27 cellular contexts compared by ENCODE assay signal in the genomic region with DNA sequence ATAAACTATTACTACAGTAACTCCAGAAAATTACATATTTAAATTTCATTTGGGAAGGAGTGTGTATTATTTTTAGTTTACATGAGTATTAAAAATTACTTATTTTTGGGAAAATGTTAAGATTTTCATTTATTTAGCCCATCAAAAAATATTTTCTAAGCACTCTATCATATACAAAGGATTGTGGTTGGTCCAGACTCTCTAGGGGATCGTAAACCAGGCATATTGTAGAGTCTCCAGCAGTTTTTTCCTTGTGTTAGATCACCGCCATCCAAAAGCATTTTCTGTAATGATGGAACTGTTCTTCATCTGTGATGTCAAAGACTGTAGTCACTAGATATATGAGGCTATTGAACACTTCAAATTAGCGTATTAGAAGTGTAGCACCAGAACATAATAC.
A peak's percentile ranks its signal among the peaks of the same experiment; 100 is the strongest.
DNase-seq lines count a peak whose midpoint lies in the region; ATAC-seq, FAIRE-seq and TF ChIP-seq lines count a peak whose summit lies in the region.
"Had no signal": no experiment of that assay in that cellular context is flagged by ENCODE, and none has a peak within 500 bp of the region (broad histone marks: within the 10 kb centered on the region; RNA-seq: fewer than 3 reads in every experiment).

No MANE protein-coding gene starts in this region.

- no peak for FAIRE-seq in astrocyte (lab: Jason Lieb, UNC)
- FAIRE-seq: GM12892 had no signal

- H4K20me1 ChIP-seq in astrocyte (ENCODE audit: insufficient read depth, low read length) = no peaks in the 10 kb centered on the region

- H3K27me3 ChIP-seq in astrocyte (ENCODE audit: insufficient read depth, low read length) = no peaks in the 10 kb centered on the region
- H3K27me3 ChIP-seq: BE2C, SJCRH30 had no signal

- peak overlapping the region; percentile 1 for H3K4me2 ChIP-seq in astrocyte (ENCODE audit: low read length)
- H3K4me2 ChIP-seq: GM23338 had no signal

- H3K4me3 Mint-ChIP-seq in astrocyte (ENCODE audit: unreplicated experiment) = no peak overlapping the region
- H3K4me3 Mint-ChIP-seq: CD14-positive monocyte; CD8-positive, alpha-beta memory T cell; GM23338 had no signal

- H3K9me3 Mint-ChIP-seq in astrocyte (ENCODE audit: unreplicated experiment) = peaks cover 1% of the 10 kb centered on the region

- H3K36me3 Mint-ChIP-seq in astrocyte (ENCODE audit: low read depth, unreplicated experiment) = peaks cover 4% of the 10 kb centered on the region

- peaks cover 12% of the 10 kb centered on the region for H3K4me1 Mint-ChIP-seq in astrocyte (ENCODE audit: low read depth, unreplicated experiment)
- H3K4me1 Mint-ChIP-seq: CD14-positive monocyte; CD8-positive, alpha-beta memory T cell had no signal

- ATAC-seq in HG02938 (IDR thresholded peaks at IDR 0.05; ENCODE audit: unreplicated experiment) = no peak
- ATAC-seq: Right ventricle myocardium inferior had no signal

- no peaks in the 10 kb centered on the region for H3K9me3 ChIP-seq in astrocyte (ENCODE audit: insufficient read depth, low read depth, low read length)
- H3K9me3 ChIP-seq: BE2C had no signal

- H3K27me3 Mint-ChIP-seq in astrocyte (ENCODE audit: low read depth, unreplicated experiment) = no peaks in the 10 kb centered on the region
- H3K27me3 Mint-ChIP-seq: CD8-positive, alpha-beta memory T cell had no signal

- H3K36me3 ChIP-seq in astrocyte (ENCODE audit: insufficient read depth, low read length) = no peaks in the 10 kb centered on the region
- H3K36me3 ChIP-seq: BE2C, HAP-1, SJCRH30 had no signal

- DNase-seq in LHCN-M2 (ENCODE audit: low read depth) (peak; percentile 50), astrocyte (ENCODE audit: low read depth) (no peak), myocyte (ENCODE audit: low read depth) (peak; percentile 15), GDM1 (lab: John Stamatoyannopoulos, UW) (no peak), GOT3 (lab: John Stamatoyannopoulos, UW) (no peak), NCI-H510A (lab: John Stamatoyannopoulos, UW) (no peak)
- DNase-seq: ACHN; BE2C; CD8-positive, alpha-beta memory T cell; DMS 273 treated with DMSO at 0.1 percent for 48 hours; DMS79; KG1; NCI-H1092; NCI-H1417 treated with DMSO at 0.1 percent for 48 hours; NCI-H1694 treated with DMSO at 0.1 percent for 48 hours; NCI-H2081; NCI-H2171 treated with DMSO at 0.1 percent for 48 hours; NCI-H345; NCI-H524; NCI-H748 treated with DMSO at 0.1 percent for 48 hours; SJCRH30 had no signal

- H3K27ac Mint-ChIP-seq in astrocyte (ENCODE audit: unreplicated experiment) = no peak overlapping the region
- H3K27ac Mint-ChIP-seq: CD14-positive monocyte; CD8-positive, alpha-beta memory T cell; GM23338 had no signal

- H3K79me2 ChIP-seq in astrocyte (ENCODE audit: insufficient read depth, low read length) = peaks cover 4% of the 10 kb centered on the region

- H3K4me1 ChIP-seq in astrocyte (ENCODE audit: insufficient read depth, low read length) = peaks cover 11% of the 10 kb centered on the region
- H3K4me1 ChIP-seq: BE2C, SJCRH30 had no signal

- no peak overlapping the region for H3K4me3 ChIP-seq in astrocyte (ENCODE audit: insufficient read depth, low read depth, low read length)
- H3K4me3 ChIP-seq: GM23338, HAP-1, SJCRH30 had no signal

- H2AFZ ChIP-seq in astrocyte (ENCODE audit: low read depth, low read length) = no peak overlapping the region
- H2AFZ ChIP-seq: GM23338 had no signal

- peak overlapping the region; percentile 3 for H3K27ac ChIP-seq in astrocyte (ENCODE audit: low read depth, low read length)
- H3K27ac ChIP-seq: SJCRH30 had no signal

- no peak overlapping the region for H3K9ac ChIP-seq in astrocyte (ENCODE audit: low read length)

- TF ChIP-seq CTCF in astrocyte (IDR thresholded peaks at IDR 0.05; ENCODE audit: insufficient read depth, low read depth, low read length) = no peak

Comparison
In these comparisons a context has a peak if more than half of its experiments do, and no peak if none do; other contexts are left out.
1. DNase-seq: peak in LHCN-M2 (single experiment) and myocyte (single experiment); none in astrocyte (single experiment), GDM1 (single experiment), GOT3 (single experiment) and NCI-H510A (single experiment).